In genomic region chr22:41048345-41048744, GRCh38 we compare ENCODE assay signal across 7 cellular contexts. TPM values are rescaled to one million over a fixed set of nuclear protein-coding genes. Genes with fewer than 3 reads are reported as not detected.
DNase-seq lines count a peak whose midpoint lies in the region; ATAC-seq, FAIRE-seq and TF ChIP-seq lines count a peak whose summit lies in the region.
"Not testable (repeated sequence)": the region's sequence is repeated elsewhere in the genome, so short reads cannot be mapped to it uniquely, and the experiment has no call there.

No MANE protein-coding gene starts in this region.

- not testable (repeated sequence) for H3K4me2 ChIP-seq in GM12878 (ENCODE audit: control insufficient read depth, insufficient read depth)

- H3K9ac ChIP-seq in GM12878 (ENCODE audit: control insufficient read depth, insufficient read depth, low read length), result not testable (repeated sequence)
- peak overlapping the region; percentile 45 to 47 for H3K9ac ChIP-seq in stomach smooth muscle (ENCODE audit: low read length in 2 of 2)

- not testable (repeated sequence) for H3K27me3 Mint-ChIP-seq in HFFc6 (ENCODE audit: insufficient read depth)

- H3K36me3 ChIP-seq in GM12878 (ENCODE audit: control insufficient read depth in 2 of 2, insufficient read depth in 2 of 2, low read length in 1 of 2); esophagus muscularis mucosa; left ventricle myocardium inferior; muscle layer of duodenum (ENCODE audit: control insufficient read depth in 1 of 2, insufficient read depth in 2 of 2, low read length in 2 of 2); psoas muscle (ENCODE audit: insufficient read depth in 1 of 2, low read depth in 1 of 2); stomach smooth muscle (ENCODE audit: control insufficient read depth in 2 of 2, insufficient read depth in 2 of 2, low read length in 2 of 2): not testable (repeated sequence)

- ATAC-seq in GM12878, result not testable (repeated sequence)
- ATAC-seq in psoas muscle, result peak in 1 of 4 donors; percentile 31

- H3K27ac ChIP-seq in GM12878 (ENCODE audit: control insufficient read depth, insufficient read depth), result not testable (repeated sequence)
- H3K27ac ChIP-seq in esophagus muscularis mucosa (replicated peaks in 1 of 4) (peak overlapping the region; percentile 55 to 67 (median 64)), left ventricle myocardium inferior (replicated peaks) (peak overlapping the region; percentile 69), muscle layer of duodenum (ENCODE audit: low read length) (peak overlapping the region; percentile 20), psoas muscle (peak overlapping the region; percentile 62), stomach smooth muscle (ENCODE audit: low read length) (peak overlapping the region; percentile 55)

- H2AFZ ChIP-seq in GM12878 (ENCODE audit: control insufficient read depth, low read depth, low read length), result peak overlapping the region; percentile 65

- not testable (repeated sequence) for TF ChIP-seq EP300 in GM12878 (IDR thresholded peaks at IDR 0.05; ENCODE audit: borderline replicate concordance in 1 of 2, control insufficient read depth in 1 of 2, low read depth in 2 of 2, low read length in 2 of 2); esophagus muscularis mucosa (IDR thresholded peaks at IDR 0.05)

- H3K9me3 ChIP-seq in GM12878 (replicated peaks; ENCODE audit: control insufficient read depth, insufficient read depth, low read length); esophagus muscularis mucosa; left ventricle myocardium inferior (replicated peaks); muscle layer of duodenum (ENCODE audit: control insufficient read depth in 1 of 2, low read length in 2 of 2); psoas muscle; stomach smooth muscle (ENCODE audit: control insufficient read depth in 2 of 2, low read length in 2 of 2): not testable (repeated sequence)

- CTCF ChIA-PET in GM12878 (lab: Yijun Ruan, JAX), result not testable (repeated sequence)

- not testable (repeated sequence) for BruUV-seq in GM12878 (replicated peaks; lab: Mats Ljungman, UMichigan)

- RAD21 ChIA-PET in GM12878 (lab: Charles Lee; ENCODE audit: unreplicated experiment), result not testable (repeated sequence)

- H3K4me3 ChIP-seq in GM12878, result not testable (repeated sequence)
- H3K4me3 ChIP-seq in esophagus muscularis mucosa (peak overlapping the region; percentile 34 to 47 (median 44)), left ventricle myocardium inferior (peak overlapping the region; percentile 50), muscle layer of duodenum (ENCODE audit: low read depth in 1 of 2, low read length in 2 of 2) (peak overlapping the region; percentile 41 to 50), psoas muscle (peak overlapping the region; percentile 66), stomach smooth muscle (ENCODE audit: low read length in 2 of 2) (peak overlapping the region; percentile 45 to 71)

- TF ChIP-seq CTCF in HFFc6 (IDR thresholded peaks at IDR 0.05); GM12878 (IDR thresholded peaks at IDR 0.05 in 2 of 3, conservative IDR thresholded peaks at IDR 0.05 in 1 of 3; ENCODE audit: control insufficient read depth in 2 of 3, extremely low read depth in 1 of 3, insufficient read depth in 1 of 3, low read depth in 3 of 3, low read length in 3 of 3); esophagus muscularis mucosa (IDR thresholded peaks at IDR 0.05); left ventricle myocardium inferior (IDR thresholded peaks at IDR 0.05; ENCODE audit: borderline replicate concordance); psoas muscle (IDR thresholded peaks at IDR 0.05): not testable (repeated sequence)

- H3K36me3 Mint-ChIP-seq in HFFc6 (ENCODE audit: low read depth), result not testable (repeated sequence)

- not testable (repeated sequence) for TF ChIP-seq POLR2A in GM12878 (IDR thresholded peaks at IDR 0.05; ENCODE audit: low read depth, low read length); esophagus muscularis mucosa (IDR thresholded peaks at IDR 0.05; ENCODE audit: low read depth)

- not testable (repeated sequence) for DNase-seq in HFFc6; GM12878 (ENCODE audit: low read depth, low spot score); esophagus muscularis mucosa (ENCODE audit: extremely low spot score); left ventricle myocardium inferior; psoas muscle

- not testable (repeated sequence) for H3K27me3 ChIP-seq in GM12878 (replicated peaks in 1 of 2; ENCODE audit: control insufficient read depth in 2 of 2, insufficient read depth in 2 of 2, low read length in 1 of 2); esophagus muscularis mucosa; left ventricle myocardium inferior (ENCODE audit: low read depth); muscle layer of duodenum (ENCODE audit: low read depth, low read length); psoas muscle (ENCODE audit: insufficient read depth in 3 of 3, low read length in 2 of 3); stomach smooth muscle (ENCODE audit: control insufficient read depth in 1 of 2, insufficient read depth in 2 of 2, low read length in 2 of 2)

- POLR2A ChIA-PET in GM12878 (lab: Charles Lee), result not testable (repeated sequence)

- intact Hi-C loops in GM12878 (cut with micrococcal nuclease; ENCODE audit: unreplicated experiment); esophagus muscularis mucosa (cut with DNase I); left ventricle myocardium inferior (cut with micrococcal nuclease); psoas muscle (cut with DNase I): not testable (repeated sequence)

- peaks cover 31% of the 10 kb centered on the region for H3K4me1 Mint-ChIP-seq in HFFc6 (ENCODE audit: low read depth)

- H3K4me3 Mint-ChIP-seq in HFFc6, result peak overlapping the region; percentile 81

- H3K79me2 ChIP-seq in GM12878 (ENCODE audit: control insufficient read depth, insufficient read depth, low read length), result not testable (repeated sequence)

- H3K4me1 ChIP-seq in GM12878 (ENCODE audit: control insufficient read depth, insufficient read depth, low read length); muscle layer of duodenum (ENCODE audit: control insufficient read depth in 1 of 2, insufficient read depth in 2 of 2, low read length in 2 of 2); psoas muscle; stomach smooth muscle (ENCODE audit: control insufficient read depth, insufficient read depth, low read length): not testable (repeated sequence)
- H3K4me1 ChIP-seq in esophagus muscularis mucosa (peaks cover 6 to 17% (median 15%) of the 10 kb centered on the region in 4 donors), left ventricle myocardium inferior (peaks cover 13% of the 10 kb centered on the region)

- TF ChIP-seq RAD21 in GM12878 (IDR thresholded peaks at IDR 0.05; ENCODE audit: insufficient read depth, low read depth, low read length), result not testable (repeated sequence)

- in situ Hi-C loops in GM12878 (cut with MboI), result not testable (repeated sequence)

- 75% methylated on average over 12 of the region's 12 CpGs for WGBS in GM12878 (ENCODE audit: insufficient coverage, insufficient replicate concordance, low lambda C conversion rate, missing lambda C conversion rate)
- WGBS in esophagus muscularis mucosa, result 94% methylated on average over 12 of the region's 12 CpGs
- WGBS in psoas muscle, 3 donors, result 84 to 90% (median 87%) methylated on average over 12 of the region's 12 CpGs

- not testable (repeated sequence) for H3K9me3 Mint-ChIP-seq in HFFc6

- SMC1A ChIA-PET in GM12878 (lab: Charles Lee; ENCODE audit: uncharacterized antibody, unreplicated experiment), result not testable (repeated sequence)

- FAIRE-seq in GM12878 (lab: Jason Lieb, UNC), result not testable (repeated sequence)

- H4K20me1 ChIP-seq in GM12878 (ENCODE audit: control insufficient read depth, insufficient read depth), result not testable (repeated sequence)

- peak overlapping the region; percentile 82 for H3K27ac Mint-ChIP-seq in HFFc6

RNA-seq across cellular contexts. Expression of gene EP300, which starts 44.0 kb away (rescaled TPM):
- 10 to 100 TPM; 28.4 to 41.1 (median 33.1) TPM for total RNA-seq in HFFc6 (2021; fragmentation: NEBNext Ultra II Directional; extraction: Animal tissue kit (Norgen Biotek cat#: 25700))
- total RNA-seq in GM12878 (2013; cell fraction: nucleolus; rRNA removed), result 306 and 349 TPM in 2 replicates
- total RNA-seq in GM12878 (2014; rRNA removed) (19.6 and 25.3 TPM in 2 replicates), GM12878 (2014; rRNA removed; fragmentation: Illumina TruSeq; extraction: Trizol) (18.2 and 19.0 TPM in 2 replicates), GM12878 (2021) (46.8 and 48.5 TPM in 2 replicates), esophagus muscularis mucosa (100 to 1,000 TPM in 1 of 4 donors, 10 to 100 TPM in 3; 50.5 to 111 (median 77.7) TPM), left ventricle myocardium inferior (26.2 TPM), psoas muscle (10 to 100 TPM; 31.0 to 40.7 (median 35.3) TPM)
- 25.8 TPM for polyA plus RNA-seq in GM12878 (2011; ENCODE audit: low read depth)
- polyA plus RNA-seq in GM12878 (2011; rRNA removed) (9.6 and 14.0 TPM in 2 replicates), GM12878 (2014; fragmentation: Illumina TruSeq; extraction: Trizol) (38.8 and 55.7 TPM in 2 replicates), GM12878 (2014; fragmentation: Nextera tagmentation; extraction: Ambion mirVana) (10 to 100 TPM in 1 of 2 experiments, 1 to 10 TPM in 1; 5.5 to 11.6 TPM), GM12878 (2014; rRNA removed) (23.0 and 23.2 TPM in 2 replicates), GM12878 (2016; fragmentation: Nextera tagmentation; extraction: Ambion mirVana) (10 to 100 TPM; 24.0 to 25.2 TPM), psoas muscle (10 to 100 TPM in 1 of 3 donors, 1 to 10 TPM in 2; 6.2 to 20.5 (median 7.0) TPM)
- polyA plus RNA-seq in GM12878 (2011; cell fraction: cytosol; rRNA removed), result 14.3 and 23.6 TPM in 2 replicates
- 37.0 and 54.4 TPM in 2 replicates for polyA plus RNA-seq in GM12878 (2011; cell fraction: nucleus; rRNA removed)
- polyA plus RNA-seq in GM12878 (2012), result 25.2 and 26.1 TPM in 2 replicates
- 65.7 and 111 TPM in 2 replicates for polyA minus RNA-seq in GM12878 (2011; rRNA and poly(A)+ RNA removed)
- 26.5 and 45.7 TPM in 2 replicates for polyA minus RNA-seq in GM12878 (2011; cell fraction: cytosol; rRNA and poly(A)+ RNA removed)
- polyA minus RNA-seq in GM12878 (2011; cell fraction: nucleus; rRNA and poly(A)+ RNA removed), result 52.8 and 84.3 TPM in 2 replicates
